ENCODE assay signal across 12 cellular contexts in the genomic region with DNA sequence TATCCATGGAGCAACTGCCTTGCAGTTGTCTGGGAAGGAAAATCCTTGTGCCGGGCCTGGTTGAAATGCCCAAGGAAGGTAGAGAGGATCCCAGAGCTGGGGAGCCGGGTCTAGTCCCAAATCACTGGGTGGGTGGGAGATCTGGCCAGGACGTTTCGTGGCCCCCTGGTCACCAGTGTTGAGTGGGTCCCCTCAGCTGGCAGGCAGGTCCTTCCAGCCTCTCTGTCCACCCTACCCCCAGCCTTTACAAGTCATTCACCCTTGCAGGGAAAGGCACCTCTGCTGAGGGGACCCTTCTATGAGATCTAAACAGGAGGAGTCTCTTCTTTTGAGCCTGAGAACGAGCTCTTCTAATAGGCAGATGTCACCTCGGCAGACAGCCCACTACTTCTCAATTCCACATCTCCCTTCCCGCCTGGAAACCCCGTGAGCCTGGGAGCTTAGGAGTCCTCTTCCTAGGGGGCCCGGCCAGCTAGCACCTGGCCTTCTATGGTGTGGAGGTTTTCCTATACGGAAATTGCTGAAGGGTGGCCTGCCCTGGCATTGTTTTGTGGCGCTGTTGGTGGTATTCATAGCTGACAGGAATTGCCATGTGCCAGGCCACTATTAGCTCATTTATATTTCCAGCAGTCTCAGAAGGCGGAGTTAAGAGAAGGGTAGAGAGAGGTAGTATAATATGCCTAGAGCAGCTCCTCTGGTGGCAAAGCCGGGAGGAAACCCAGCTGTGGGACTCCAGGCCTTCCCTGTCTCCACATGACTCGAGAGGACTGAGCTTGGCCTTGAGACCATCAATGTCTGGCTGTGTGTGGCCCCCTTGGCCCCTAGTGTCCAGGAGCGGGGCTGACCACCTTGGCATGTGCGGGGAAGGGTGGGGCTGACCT. TPM values are rescaled to one million over a fixed set of nuclear protein-coding genes. Genes with fewer than 3 reads are reported as not detected.
DNase-seq lines count a peak whose midpoint lies in the region; ATAC-seq and TF ChIP-seq lines count a peak whose summit lies in the region.
"Had no signal": no experiment of that assay in that cellular context is flagged by ENCODE, and none has a peak within 500 bp of the region (broad histone marks: within the 10 kb centered on the region; RNA-seq: fewer than 3 reads in every experiment).

No MANE protein-coding gene starts in this region.

- 61 to 62% methylated on average over 16 of the region's 16 CpGs for WGBS in tibial nerve, 2 donors

- TF ChIP-seq CTCF in lower lobe of right lung (IDR thresholded peaks at IDR 0.05) (peak; percentile 16), tibial nerve (IDR thresholded peaks at IDR 0.05) (peak in 1 of 5 experiments; percentile 19)

- H3K27ac Mint-ChIP-seq in dendritic cell treated with granulocyte-macrophage colony-stimulating factor and Interleukin-4, amounts not matched to agents 40 ng/mL and 50 ng/mL, for 4 days = peak overlapping the region; percentile 24
- H3K27ac Mint-ChIP-seq: activated CD8-positive, alpha-beta memory T cell treated with anti-CD3 and anti-CD28 coated beads, Interleukin-2, amount 10 ng/mL, durations not matched to agents 7 days and 5 days had no signal

- H3K36me3 ChIP-seq in lower lobe of right lung (peaks cover 23% of the 10 kb centered on the region), tibial nerve (peaks cover 0 to 11% (median 0%) of the 10 kb centered on the region in 3 donors)

- DNase-seq in DMS 273 (lab: John Stamatoyannopoulos, UW; ENCODE audit: unreplicated experiment) = peak; percentile 44
- DNase-seq in DMS 273 treated with DMSO at 0.1 percent for 48 hours (lab: John Stamatoyannopoulos, UW) = no peak
- no peak for DNase-seq in lower lobe of right lung
- no peak for DNase-seq in tibial nerve (ENCODE audit: low spot score in 2 of 2)
- DNase-seq in RKO (ENCODE audit: low spot score) = no peak
- DNase-seq in NCI-H1930 (lab: John Stamatoyannopoulos, UW) = no peak
- DNase-seq: activated CD8-positive, alpha-beta memory T cell treated with anti-CD3 and anti-CD28 coated beads, Interleukin-2, amount 10 ng/mL, durations not matched to agents 7 days and 5 days; NCI-H1436 treated with DMSO at 0.1 percent for 48 hours; stimulated activated CD4-positive, alpha-beta T cell treated with anti-CD3 and anti-CD28 coated beads, Interleukin-4, amount 100 ng/mL, for 1 hour had no signal

- intact Hi-C loops in dendritic cell treated with granulocyte-macrophage colony-stimulating factor and Interleukin-4, amounts not matched to agents 40 ng/mL and 50 ng/mL, for 4 days (cut with micrococcal nuclease) = no loop called here
- intact Hi-C loops in lower lobe of right lung (cut with DNase I) = no loop called here

- H3K9me3 ChIP-seq in lower lobe of right lung = no peaks in the 10 kb centered on the region
- H3K9me3 ChIP-seq in tibial nerve = no peaks in the 10 kb centered on the region

- H3K36me3 Mint-ChIP-seq in dendritic cell treated with granulocyte-macrophage colony-stimulating factor and Interleukin-4, amounts not matched to agents 40 ng/mL and 50 ng/mL, for 4 days (ENCODE audit: low read depth) = peaks cover 13% of the 10 kb centered on the region
- H3K36me3 Mint-ChIP-seq: activated CD8-positive, alpha-beta memory T cell treated with anti-CD3 and anti-CD28 coated beads, Interleukin-2, amount 10 ng/mL, durations not matched to agents 7 days and 5 days had no signal

- H3K27me3 ChIP-seq in lower lobe of right lung (ENCODE audit: low read depth) (no peaks in the 10 kb centered on the region), tibial nerve (no peaks in the 10 kb centered on the region)

- no peak overlapping the region for H3K4me3 Mint-ChIP-seq in dendritic cell treated with granulocyte-macrophage colony-stimulating factor and Interleukin-4, amounts not matched to agents 40 ng/mL and 50 ng/mL, for 4 days
- H3K4me3 Mint-ChIP-seq: activated CD8-positive, alpha-beta memory T cell treated with anti-CD3 and anti-CD28 coated beads, Interleukin-2, amount 10 ng/mL, durations not matched to agents 7 days and 5 days had no signal

- TF ChIP-seq POLR2A in tibial nerve (IDR thresholded peaks at IDR 0.05) (no peak), GM18505 (IDR thresholded peaks at IDR 0.05; ENCODE audit: borderline replicate concordance, extremely low read depth, insufficient read depth, insufficient read length) (no peak)

- peak in 1 of 2 donors; percentile 9 for TF ChIP-seq EP300 in tibial nerve (IDR thresholded peaks at IDR 0.05)

- H3K27ac ChIP-seq in lower lobe of right lung (peak overlapping the region; percentile 26), tibial nerve (peak overlapping the region; percentile 49 to 91 (median 71))
- H3K27ac ChIP-seq: 22Rv1 had no signal

- H3K4me3 ChIP-seq in lower lobe of right lung = no peak overlapping the region
- no peak overlapping the region for H3K4me3 ChIP-seq in tibial nerve

- H3K4me1 ChIP-seq in lower lobe of right lung (peaks cover 69% of the 10 kb centered on the region), tibial nerve (peaks cover 0 to 99% (median 62%) of the 10 kb centered on the region in 4 donors)

- ATAC-seq in lower lobe of right lung (peak; percentile 3 to 33), GM18505 (IDR thresholded peaks at IDR 0.05; ENCODE audit: unreplicated experiment) (no peak)
- ATAC-seq: activated CD8-positive, alpha-beta memory T cell treated with anti-CD3 and anti-CD28 coated beads, Interleukin-2, amount 10 ng/mL, durations not matched to agents 7 days and 5 days had no signal

- H3K27me3 Mint-ChIP-seq in dendritic cell treated with granulocyte-macrophage colony-stimulating factor and Interleukin-4, amounts not matched to agents 40 ng/mL and 50 ng/mL, for 4 days = peaks cover 5% of the 10 kb centered on the region
- H3K27me3 Mint-ChIP-seq: activated CD8-positive, alpha-beta memory T cell treated with anti-CD3 and anti-CD28 coated beads, Interleukin-2, amount 10 ng/mL, durations not matched to agents 7 days and 5 days had no signal

- peaks cover 81% of the 10 kb centered on the region for H3K4me1 Mint-ChIP-seq in dendritic cell treated with granulocyte-macrophage colony-stimulating factor and Interleukin-4, amounts not matched to agents 40 ng/mL and 50 ng/mL, for 4 days (ENCODE audit: low read depth)

- H3K9me3 Mint-ChIP-seq in dendritic cell treated with granulocyte-macrophage colony-stimulating factor and Interleukin-4, amounts not matched to agents 40 ng/mL and 50 ng/mL, for 4 days = no peaks in the 10 kb centered on the region

RNA-seq across cellular contexts. Expression of a gene that starts 13.3 kb away (rescaled TPM):
- total RNA-seq in lower lobe of right lung (232 TPM), tibial nerve (100 to 1,000 TPM; 216 to 291 (median 265) TPM)
